Comparison of ENCODE assay signal across 8 cellular contexts in genomic region chr15:73851679-73852078, GRCh38. TPM values are rescaled to one million over a fixed set of nuclear protein-coding genes. Genes with fewer than 3 reads are reported as not detected.
DNase-seq lines count a peak whose midpoint lies in the region; ATAC-seq, FAIRE-seq and TF ChIP-seq lines count a peak whose summit lies in the region.

No MANE protein-coding gene starts in this region.

- no peaks in the 10 kb centered on the region for H3K27me3 ChIP-seq in cardiac muscle cell
- peaks cover 1 to 2% of the 10 kb centered on the region in 2 experiments for H3K27me3 ChIP-seq in endothelial cell of umbilical vein (ENCODE audit: control insufficient read depth in 2 of 2, insufficient read depth in 2 of 2, low read length in 2 of 2)
- peaks cover 0 to 12% (median 3%) of the 10 kb centered on the region in 3 donors for H3K27me3 ChIP-seq in sigmoid colon

- CTCF ChIA-PET in endothelial cell of umbilical vein (lab: Charles Lee), result interaction anchor here (1.1 to 1.2 kb wide), 2 partner anchors 20 to 23 kb away, joined by 6 to 8 read pairs; no protein-coding TSS in a partner anchor

- H3K4me3 ChIP-seq in cardiac muscle cell (no peak overlapping the region), endothelial cell of umbilical vein (replicated peaks in 1 of 3; ENCODE audit: insufficient read depth in 1 of 3, low read depth in 1 of 3, low read length in 3 of 3) (no peak overlapping the region), sigmoid colon (no peak overlapping the region)

- H3K79me2 ChIP-seq in endothelial cell of umbilical vein (ENCODE audit: control insufficient read depth, insufficient read depth, low read length), result no peaks in the 10 kb centered on the region

- intact Hi-C loops in cardiac septum (cut with DNase I), result no loop called here
- intact Hi-C loops in endothelial cell of umbilical vein (cut with micrococcal nuclease), result no loop called here
- intact Hi-C loops in sigmoid colon (cut with DNase I), result no loop called here

- BruUV-seq in endothelial cell of umbilical vein (replicated peaks; lab: Mats Ljungman, UMichigan), result no TSS peak

- 18 to 19% methylated on average over 4 of the region's 4 CpGs for WGBS in sigmoid colon, 2 donors

- H2AFZ ChIP-seq in endothelial cell of umbilical vein (ENCODE audit: low read depth, low read length), result no peak overlapping the region

- no peaks in the 10 kb centered on the region for H4K20me1 ChIP-seq in endothelial cell of umbilical vein (replicated peaks; ENCODE audit: control insufficient read depth, extremely low read depth, insufficient read depth, low read length)

- no peak overlapping the region for H3K4me2 ChIP-seq in endothelial cell of umbilical vein (ENCODE audit: insufficient read depth, low read length)

- TF ChIP-seq CTCF in cardiac muscle cell (IDR thresholded peaks at IDR 0.05; ENCODE audit: low read depth, low read length), result no peak
- no peak for TF ChIP-seq CTCF in endothelial cell of umbilical vein (IDR thresholded peaks at IDR 0.05; ENCODE audit: extremely low read depth in 1 of 2, insufficient read depth in 1 of 2, low read depth in 1 of 2, low read length in 2 of 2)
- TF ChIP-seq CTCF in sigmoid colon (IDR thresholded peaks at IDR 0.05), result no peak

- dilution Hi-C loops in endothelial cell of umbilical vein (cut with MboI; ENCODE audit: extremely low pct_ligation_motif_present, low sequenced_read_pairs), result no loop called here

- peak; percentile 75 for FAIRE-seq in endothelial cell of umbilical vein (lab: Jason Lieb, UNC)

- no peaks in the 10 kb centered on the region for H3K36me3 ChIP-seq in cardiac muscle cell
- H3K36me3 ChIP-seq in endothelial cell of umbilical vein (ENCODE audit: control insufficient read depth in 2 of 2, extremely low read depth in 1 of 2, insufficient read depth in 2 of 2, low read length in 2 of 2), result no peaks in the 10 kb centered on the region
- no peaks in the 10 kb centered on the region for H3K36me3 ChIP-seq in sigmoid colon

- TF ChIP-seq POLR2A in endothelial cell of umbilical vein (IDR thresholded peaks at IDR 0.05; ENCODE audit: low read depth, low read length), result no peak
- TF ChIP-seq POLR2A in sigmoid colon (IDR thresholded peaks at IDR 0.05), result no peak

- H3K9ac ChIP-seq in endothelial cell of umbilical vein (replicated peaks; ENCODE audit: extremely low read depth, insufficient read depth, low read length), result no peak overlapping the region

- no peak for TF ChIP-seq EP300 in sigmoid colon (IDR thresholded peaks at IDR 0.05)

- peaks cover 5% of the 10 kb centered on the region for H3K4me1 ChIP-seq in cardiac muscle cell (ENCODE audit: low read depth)
- no peaks in the 10 kb centered on the region for H3K4me1 ChIP-seq in endothelial cell of umbilical vein (ENCODE audit: control insufficient read depth, extremely low read depth, insufficient read depth, low read length)
- H3K4me1 ChIP-seq in sigmoid colon, result no peaks in the 10 kb centered on the region

- no peak for ATAC-seq in GM19324 (IDR thresholded peaks at IDR 0.05; ENCODE audit: low FRiP score, unreplicated experiment)
- ATAC-seq in HG03108 (IDR thresholded peaks at IDR 0.05; ENCODE audit: unreplicated experiment), result no peak

- H3K27ac ChIP-seq in cardiac muscle cell (no peak overlapping the region), endothelial cell of umbilical vein (ENCODE audit: insufficient read depth, low read depth, low read length) (no peak overlapping the region), sigmoid colon (no peak overlapping the region)

- DNase-seq in cardiac muscle cell (ENCODE audit: low read depth in 1 of 2, low spot score in 1 of 2) (peak; percentile 80 to 88), cardiac septum (ENCODE audit: low spot score) (no peak), UCSD-AML1 (lab: John Stamatoyannopoulos, UW; ENCODE audit: unreplicated experiment) (peak; percentile 43), endothelial cell of umbilical vein (ENCODE audit: low read depth, low spot score) (peak; percentile 34), sigmoid colon (no peak)
- DNase-seq in stimulated activated CD4-positive, alpha-beta T cell treated with anti-CD3 and anti-CD28 coated beads, Interleukin-12 subunit alpha, Interleukin-12 subunit beta, amount 100 ng/mL, for 4 hours, result peak; percentile 34

- H3K9me1 ChIP-seq in endothelial cell of umbilical vein (replicated peaks; ENCODE audit: control insufficient read depth, extremely low read depth, insufficient read depth, low read length), result no peaks in the 10 kb centered on the region

- POLR2A ChIA-PET in endothelial cell of umbilical vein (lab: Charles Lee), result no interaction called here

- H3K9me3 ChIP-seq in cardiac muscle cell (ENCODE audit: low read depth) (no peaks in the 10 kb centered on the region), endothelial cell of umbilical vein (replicated peaks; ENCODE audit: control insufficient read depth, insufficient read depth, low read length) (no peaks in the 10 kb centered on the region), sigmoid colon (no peaks in the 10 kb centered on the region)

TF ChIP-seq in endothelial cell of umbilical vein, 7 proteins besides CTCF, POLR2A, EP300 and RAD21:
- TF ChIP-seq POLR2AphosphoS5 (IDR thresholded peaks at IDR 0.05; ENCODE audit: insufficient read depth, low read depth, low read length) (no peak), GATA2 (IDR thresholded peaks at IDR 0.05; ENCODE audit: insufficient read depth, insufficient read length, low read depth, low read length) (no peak), MYC (IDR thresholded peaks at IDR 0.05; ENCODE audit: low read depth, low read length) (no peak), FOS (IDR thresholded peaks at IDR 0.05; ENCODE audit: borderline replicate concordance, insufficient read depth, low read length) (no peak), JUN (IDR thresholded peaks at IDR 0.05; ENCODE audit: borderline replicate concordance, insufficient read depth, insufficient read length, low read depth) (no peak), EZH2 (IDR thresholded peaks at IDR 0.05; ENCODE audit: borderline replicate concordance, low read depth, low read length, severe bottlenecking) (no peak)

RNA-seq across cellular contexts. Expression of gene TBC1D21, which starts 21.7 kb away (rescaled TPM):
- total RNA-seq in cardiac muscle cell (not detected in 2 replicates), cardiac septum (not detected), endothelial cell of umbilical vein (not detected in 2 replicates), sigmoid colon (not detected)
- polyA plus RNA-seq in cardiac muscle cell (not detected in 2 replicates), endothelial cell of umbilical vein (not detected in 2 replicates), sigmoid colon (not detected)
- polyA plus RNA-seq in endothelial cell of umbilical vein (2011; cell fraction: cytosol; rRNA removed), result not detected in 2 replicates
- not detected in 2 replicates for polyA plus RNA-seq in endothelial cell of umbilical vein (2011; cell fraction: nucleus; rRNA removed)
- not detected in 2 replicates for polyA plus RNA-seq in endothelial cell of umbilical vein (2012)
- polyA minus RNA-seq in endothelial cell of umbilical vein, result not detected in 2 replicates
- not detected for polyA minus RNA-seq in endothelial cell of umbilical vein (2011; cell fraction: cytosol; rRNA and poly(A)+ RNA removed)
- not detected in 2 replicates for polyA minus RNA-seq in endothelial cell of umbilical vein (2011; cell fraction: nucleus; rRNA and poly(A)+ RNA removed)

Comparison
In these comparisons a context has a peak if more than half of its experiments do, and no peak if none do; other contexts are left out.
1. DNase-seq: peak in cardiac muscle cell (2 of 2), UCSD-AML1 (single experiment), endothelial cell of umbilical vein (single experiment) and stimulated activated CD4-positive, alpha-beta T cell treated with anti-CD3 and anti-CD28 coated beads, Interleukin-12 subunit alpha, Interleukin-12 subunit beta, amount 100 ng/mL, for 4 hours (single experiment); none in cardiac septum (single experiment) and sigmoid colon (single experiment).